Comparison of ENCODE assay signal across 25 cellular contexts in genomic region chr12:40870981-40871380, GRCh38.
"Had no signal": no experiment of that assay in that cellular context is flagged by ENCODE, and none has a peak within 500 bp of the region (broad histone marks: within the 10 kb centered on the region; RNA-seq: fewer than 3 reads in every experiment).

No MANE protein-coding gene starts in this region.

- H3K4me3 ChIP-seq: colonic mucosa, esophagus muscularis mucosa, gastroesophageal sphincter, heart right ventricle, lower lobe of right lung, mucosa of descending colon, psoas muscle, skin epidermis, spleen, transverse colon, upper lobe of right lung, uterus had no signal

- H3K27ac ChIP-seq: colonic mucosa, esophagus muscularis mucosa, foreskin keratinocyte, gastroesophageal sphincter, heart right ventricle, lower lobe of right lung, psoas muscle, skin epidermis, spleen, transverse colon, upper lobe of right lung, uterus had no signal

- ATAC-seq: foreskin keratinocyte; gastroesophageal sphincter; heart right ventricle; left ventricle myocardium superior; lower lobe of right lung; mucosa of descending colon; natural killer cell treated with Interleukin-12 subunit alpha and Interleukin-12 subunit beta and Interleukin-15 and Interleukin-18, amount 100 ng/mL, for 72 hours; psoas muscle; right cardiac atrium; stimulated activated memory B cell treated with anti-CD40 and anti-IgM and Interleukin-4, amounts not matched to agents 10 μg/mL and 1 μg/mL and 100 μg/mL, for 72 hours; stimulated activated naive CD8-positive, alpha-beta T cell treated with anti-CD3 and anti-CD28 coated beads, Interleukin-15, Interleukin-2, amounts not matched to agents 100 U/mL and 50 U/mL, for 24 hours; upper lobe of right lung had no signal

- DNase-seq: colonic mucosa; effector memory CD4-positive, alpha-beta T cell; foreskin keratinocyte; glutamatergic neuron; heart right ventricle; hippocampal formation; left ventricle myocardium superior; lower lobe of right lung; mucosa of descending colon; naive B cell; posterior cingulate gyrus; psoas muscle; right cardiac atrium; spleen; stimulated activated CD4-positive, alpha-beta T cell treated with anti-CD3 and anti-CD28 coated beads, Interleukin-4, amount 100 ng/mL, for 4 hours; stimulated activated naive CD8-positive, alpha-beta T cell treated with anti-CD3 and anti-CD28 coated beads, Interleukin-15, Interleukin-2, amounts not matched to agents 100 U/mL and 50 U/mL, for 24 hours; substantia nigra; transverse colon; upper lobe of right lung; uterus had no signal

- H3K36me3 ChIP-seq: colonic mucosa, esophagus muscularis mucosa, gastroesophageal sphincter, heart right ventricle, lower lobe of right lung, spleen, transverse colon, upper lobe of right lung, uterus had no signal

- H3K27me3 ChIP-seq: colonic mucosa, esophagus muscularis mucosa, foreskin keratinocyte, gastroesophageal sphincter, heart right ventricle, spleen, transverse colon, upper lobe of right lung, uterus had no signal

- H3K4me1 ChIP-seq: colonic mucosa, foreskin keratinocyte, heart right ventricle, lower lobe of right lung, psoas muscle, spleen, transverse colon, upper lobe of right lung, uterus had no signal

- H3K9me3 ChIP-seq: colonic mucosa, esophagus muscularis mucosa, gastroesophageal sphincter, heart right ventricle, lower lobe of right lung, mucosa of descending colon, psoas muscle, spleen, transverse colon, upper lobe of right lung, uterus had no signal
